In genomic region chrX:30799327-30799726, GRCh38 we compare ENCODE assay signal across 1 cellular context.
TF ChIP-seq lines count a peak whose summit lies in the region.

No MANE protein-coding gene starts in this region.

TF ChIP-seq in H1, 55 proteins besides CTCF, POLR2A, EP300 and RAD21:
- TF ChIP-seq EGR1 (IDR thresholded peaks at IDR 0.05; ENCODE audit: borderline replicate concordance, low read depth, low read length) (no peak), RXRA (IDR thresholded peaks at IDR 0.05; ENCODE audit: insufficient read depth, low read depth, low read length) (no peak), KDM5A (IDR thresholded peaks at IDR 0.05; ENCODE audit: low read length) (no peak)
